Comparison of ENCODE assay signal across 7 cellular contexts in the genomic region with DNA sequence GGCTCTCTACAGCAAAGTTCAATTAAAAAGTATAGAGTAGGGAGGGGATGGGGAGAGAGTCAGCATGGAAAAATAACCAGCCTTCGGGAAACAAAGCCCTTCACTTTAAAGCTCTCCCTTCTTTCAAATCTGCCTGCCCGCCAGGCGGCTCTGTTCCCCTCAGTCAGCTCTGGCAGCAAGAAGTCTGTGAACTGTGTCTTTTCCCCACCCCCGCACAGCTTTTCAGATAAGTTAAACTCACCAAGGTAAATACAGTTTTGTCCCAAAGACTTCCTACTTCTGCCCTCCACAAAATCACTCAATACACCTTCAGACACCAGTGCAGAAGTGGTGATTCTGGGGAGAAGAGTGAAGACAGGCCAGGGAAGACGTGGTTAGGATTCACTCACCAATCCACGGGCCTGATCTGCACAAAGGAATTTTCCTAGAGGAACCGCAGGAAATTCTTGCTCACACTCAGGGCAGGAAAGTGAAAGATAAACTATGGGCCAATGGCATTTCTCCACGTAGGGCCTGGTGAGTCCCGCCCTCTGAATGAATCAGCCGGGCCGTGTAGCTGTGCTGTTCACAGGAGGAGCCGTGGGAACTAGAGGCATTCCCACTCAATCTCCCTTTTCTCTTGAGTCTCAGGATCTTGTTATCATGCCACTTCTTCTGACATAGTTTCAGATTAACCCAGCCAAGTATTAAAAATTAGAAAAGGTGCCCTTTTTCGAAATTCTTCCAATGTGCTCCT.
A peak's percentile ranks its signal among the peaks of the same experiment; 100 is the strongest.
DNase-seq lines count a peak whose midpoint lies in the region; ATAC-seq and TF ChIP-seq lines count a peak whose summit lies in the region.

A gene with protein sequence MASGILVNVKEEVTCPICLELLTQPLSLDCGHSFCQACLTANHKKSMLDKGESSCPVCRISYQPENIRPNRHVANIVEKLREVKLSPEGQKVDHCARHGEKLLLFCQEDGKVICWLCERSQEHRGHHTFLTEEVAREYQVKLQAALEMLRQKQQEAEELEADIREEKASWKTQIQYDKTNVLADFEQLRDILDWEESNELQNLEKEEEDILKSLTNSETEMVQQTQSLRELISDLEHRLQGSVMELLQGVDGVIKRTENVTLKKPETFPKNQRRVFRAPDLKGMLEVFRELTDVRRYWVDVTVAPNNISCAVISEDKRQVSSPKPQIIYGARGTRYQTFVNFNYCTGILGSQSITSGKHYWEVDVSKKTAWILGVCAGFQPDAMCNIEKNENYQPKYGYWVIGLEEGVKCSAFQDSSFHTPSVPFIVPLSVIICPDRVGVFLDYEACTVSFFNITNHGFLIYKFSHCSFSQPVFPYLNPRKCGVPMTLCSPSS (minus strand): TSS at position 448 of the 736 bp plus-strand sequence. CDS start 4,897 bp downstream, outside the sequence.

- H3K27ac ChIP-seq in OCI-LY1 (ENCODE audit: low read depth, low read length, poor library complexity, severe bottlenecking) (peak within 1 kb of the TSS; percentile 37), epithelial cell of prostate (peak within 1 kb of the TSS; percentile 86), mucosa of rectum (ENCODE audit: low read depth in 2 of 2, low read length in 2 of 2) (peak within 1 kb of the TSS; percentile 95 to 96)

- TF ChIP-seq CTCF in OCI-LY1 (IDR thresholded peaks at IDR 0.05; ENCODE audit: low read length), result peak; percentile 69

- ATAC-seq in GM18511 (IDR thresholded peaks at IDR 0.05; ENCODE audit: unreplicated experiment) (peak; percentile 80), HG02943 (IDR thresholded peaks at IDR 0.05; ENCODE audit: low read depth, unreplicated experiment) (peak; percentile 79)

- H3K79me2 ChIP-seq in OCI-LY1 (ENCODE audit: insufficient read depth, low read length), result no peaks in the 10 kb centered on the region

- H4K20me1 ChIP-seq in OCI-LY1 (ENCODE audit: insufficient read depth, low read length), result no peaks in the 10 kb centered on the region

- H3K9ac ChIP-seq in OCI-LY1 (ENCODE audit: low read length), result peak within 1 kb of the TSS; percentile 55
- H3K9ac ChIP-seq in mucosa of rectum (ENCODE audit: low read depth in 1 of 2, low read length in 2 of 2), result peak within 1 kb of the TSS; percentile 78 to 85

- no peaks in the 10 kb centered on the region for H3F3A ChIP-seq in OCI-LY1 (ENCODE audit: insufficient read depth, low read length)

- peak within 1 kb of the TSS; percentile 63 for H3K4me2 ChIP-seq in OCI-LY1 (ENCODE audit: low read length)

- H3K4me1 ChIP-seq in OCI-LY1 (ENCODE audit: insufficient read depth, low read length, severe bottlenecking) (peaks cover 22% of the 10 kb centered on the region), mucosa of rectum (ENCODE audit: control insufficient read depth in 2 of 2, insufficient read depth in 2 of 2, low read length in 2 of 2) (peaks cover 4 to 11% of the 10 kb centered on the region in 2 donors)

- DNase-seq in activated T-cell treated with anti-CD3 and anti-CD28 coated beads for 24 hours (ENCODE audit: low read depth) (peak; percentile 77), epithelial cell of prostate (ENCODE audit: low read depth, low spot score) (peak; percentile 85)
- DNase-seq in stimulated activated CD8-positive, alpha-beta memory T cell treated with anti-CD3 and anti-CD28 coated beads, Interleukin-4, amount 100 ng/mL, for 48 hours, result peak; percentile 83

- no peaks in the 10 kb centered on the region for H3K27me3 ChIP-seq in OCI-LY1 (ENCODE audit: insufficient read depth, low read length)
- H3K27me3 ChIP-seq in mucosa of rectum (ENCODE audit: control insufficient read depth in 2 of 2, insufficient read depth in 2 of 2, low read length in 2 of 2), result no peaks in the 10 kb centered on the region

- H3K9me2 ChIP-seq in OCI-LY1 (ENCODE audit: low read depth, low read length), result no peaks in the 10 kb centered on the region

- H2AFZ ChIP-seq in OCI-LY1 (ENCODE audit: low read length), result peak within 1 kb of the TSS; percentile 80; the same call in 1 of the 2 replicates

- H3K9me3 ChIP-seq in OCI-LY1 (ENCODE audit: low read length) (no peaks in the 10 kb centered on the region), mucosa of rectum (ENCODE audit: control insufficient read depth in 2 of 2, low read length in 2 of 2) (no peaks in the 10 kb centered on the region)

- H3K36me3 ChIP-seq in OCI-LY1 (ENCODE audit: insufficient read depth, low read length), result no peaks in the 10 kb centered on the region
- H3K36me3 ChIP-seq in mucosa of rectum (ENCODE audit: control insufficient read depth in 2 of 2, insufficient read depth in 2 of 2, low read length in 2 of 2), result peaks cover 3% of the 10 kb centered on the region in 2 donors

- H3K4me3 ChIP-seq in OCI-LY1 (ENCODE audit: low read depth, low read length, poor library complexity, severe bottlenecking) (peak within 1 kb of the TSS; percentile 59), mucosa of rectum (ENCODE audit: low read length in 2 of 2) (peak within 1 kb of the TSS; percentile 88 to 89)

Comparison
In these comparisons a context has a peak if more than half of its experiments do, and no peak if none do; other contexts are left out.
1. Peak in every context shown above with its lines: DNase-seq, ATAC-seq, H3K4me3 ChIP-seq and H3K27ac ChIP-seq.
2. H3K27ac ChIP-seq: peak in every context shown above with its lines; median percentile 96 in mucosa of rectum; 86 in epithelial cell of prostate; 37 in OCI-LY1.